ENCODE assay signal across 24 cellular contexts in genomic region chr10:62492870-62493180, GRCh38.
"Had no signal": no experiment of that assay in that cellular context is flagged by ENCODE, and none has a peak within 500 bp of the region (broad histone marks: within the 10 kb centered on the region; RNA-seq: fewer than 3 reads in every experiment).

No MANE protein-coding gene starts in this region.

- H3K36me3 ChIP-seq: left lung, right lobe of liver had no signal

- H3K27ac Mint-ChIP-seq: activated CD8-positive, alpha-beta T cell treated with anti-CD3 and anti-CD28 coated beads, Interleukin-2, amount 10 ng/mL, durations not matched to agents 7 days and 5 days; activated naive CD4-positive, alpha-beta T cell treated with anti-CD3 and anti-CD28 coated beads, Interleukin-2, amount 50 U/mL, for 24 hours; activated T-helper 1 cell treated with anti-CD3 and anti-CD28 coated beads, Interleukin-12 subunit alpha, Interleukin-12 subunit beta, Interleukin-2, Interleukin-4 antibody, amounts not matched to agents 30 ng/mL and 10 ng/mL and 1 ng/mL, durations not matched to agents 14 hours and 24 hours and 36 hours; brain; stimulated activated naive B cell treated with anti-CD40 and anti-IgM and Interleukin-4, amounts not matched to agents 10 μg/mL and 1 μg/mL and 100 μg/mL, for 72 hours; type B pancreatic cell had no signal

- H3K4me1 Mint-ChIP-seq: activated naive CD4-positive, alpha-beta T cell treated with anti-CD3 and anti-CD28 coated beads, Interleukin-2, amount 50 U/mL, for 24 hours; brain had no signal

- H2AFZ ChIP-seq: hepatocyte had no signal

- H3K9me3 ChIP-seq: left lung, right lobe of liver, testis had no signal

- DNase-seq: activated CD4-positive, alpha-beta T cell treated with anti-CD3 and anti-CD28 coated beads for 1 hour; activated CD4-positive, alpha-beta T cell treated with anti-CD3 and anti-CD28 coated beads, Interleukin-2, amount 50 U/mL, for 1 hour; activated CD8-positive, alpha-beta T cell treated with anti-CD3 and anti-CD28 coated beads, Interleukin-2, amount 10 ng/mL, durations not matched to agents 7 days and 5 days; activated gamma-delta T cell treated with Interleukin-2 at 50 U/mL for 16 hours; aorta; central memory CD4-positive, alpha-beta T cell; dermis blood vessel endothelial cell; effector CD8-positive, alpha-beta T cell; glutamatergic neuron; kidney glomerular epithelial cell; left lung; occipital lobe; right lobe of liver; stimulated activated CD4-positive, alpha-beta T cell treated with anti-CD3 and anti-CD28 coated beads, Interleukin-15, amount 100 ng/mL, for 24 hours; stimulated activated naive B cell treated with anti-CD40 and anti-IgM and Interleukin-4, amounts not matched to agents 10 μg/mL and 1 μg/mL and 100 μg/mL, for 72 hours; T-helper 1 cell; T-helper 9 cell; testis had no signal

- H3K4me2 ChIP-seq: hepatocyte had no signal

- H3K4me3 ChIP-seq: hepatocyte, left lung, right lobe of liver, skin epidermis, testis had no signal

- ATAC-seq: activated CD8-positive, alpha-beta T cell treated with anti-CD3 and anti-CD28 coated beads, Interleukin-2, amount 10 ng/mL, durations not matched to agents 7 days and 5 days; stimulated activated naive B cell treated with anti-CD40 and anti-IgM and Interleukin-4, amounts not matched to agents 10 μg/mL and 1 μg/mL and 100 μg/mL, for 72 hours had no signal

- H3K36me3 Mint-ChIP-seq: activated naive CD4-positive, alpha-beta T cell treated with anti-CD3 and anti-CD28 coated beads, Interleukin-2, amount 50 U/mL, for 24 hours; brain; stimulated activated naive B cell treated with anti-CD40 and anti-IgM and Interleukin-4, amounts not matched to agents 10 μg/mL and 1 μg/mL and 100 μg/mL, for 72 hours; type B pancreatic cell had no signal

- H3K4me3 Mint-ChIP-seq: activated CD8-positive, alpha-beta T cell treated with anti-CD3 and anti-CD28 coated beads, Interleukin-2, amount 10 ng/mL, durations not matched to agents 7 days and 5 days; activated naive CD4-positive, alpha-beta T cell treated with anti-CD3 and anti-CD28 coated beads, Interleukin-2, amount 50 U/mL, for 24 hours; activated T-helper 1 cell treated with anti-CD3 and anti-CD28 coated beads, Interleukin-12 subunit alpha, Interleukin-12 subunit beta, Interleukin-2, Interleukin-4 antibody, amounts not matched to agents 30 ng/mL and 10 ng/mL and 1 ng/mL, durations not matched to agents 14 hours and 24 hours and 36 hours; brain; stimulated activated naive B cell treated with anti-CD40 and anti-IgM and Interleukin-4, amounts not matched to agents 10 μg/mL and 1 μg/mL and 100 μg/mL, for 72 hours; type B pancreatic cell had no signal

- H3K4me1 ChIP-seq: right lobe of liver, testis had no signal

- H3K27me3 ChIP-seq: hepatocyte, right lobe of liver, testis had no signal

- H3K79me2 ChIP-seq: hepatocyte had no signal

- H3K27me3 Mint-ChIP-seq: activated naive CD4-positive, alpha-beta T cell treated with anti-CD3 and anti-CD28 coated beads, Interleukin-2, amount 50 U/mL, for 24 hours had no signal

- H3K27ac ChIP-seq: hepatocyte, right lobe of liver, testis had no signal

- H3K9me3 Mint-ChIP-seq: activated naive CD4-positive, alpha-beta T cell treated with anti-CD3 and anti-CD28 coated beads, Interleukin-2, amount 50 U/mL, for 24 hours; activated T-helper 1 cell treated with anti-CD3 and anti-CD28 coated beads, Interleukin-12 subunit alpha, Interleukin-12 subunit beta, Interleukin-2, Interleukin-4 antibody, amounts not matched to agents 30 ng/mL and 10 ng/mL and 1 ng/mL, durations not matched to agents 14 hours and 24 hours and 36 hours; brain; stimulated activated naive B cell treated with anti-CD40 and anti-IgM and Interleukin-4, amounts not matched to agents 10 μg/mL and 1 μg/mL and 100 μg/mL, for 72 hours; type B pancreatic cell had no signal
